7 cellular contexts compared by ENCODE assay signal in the genomic region with DNA sequence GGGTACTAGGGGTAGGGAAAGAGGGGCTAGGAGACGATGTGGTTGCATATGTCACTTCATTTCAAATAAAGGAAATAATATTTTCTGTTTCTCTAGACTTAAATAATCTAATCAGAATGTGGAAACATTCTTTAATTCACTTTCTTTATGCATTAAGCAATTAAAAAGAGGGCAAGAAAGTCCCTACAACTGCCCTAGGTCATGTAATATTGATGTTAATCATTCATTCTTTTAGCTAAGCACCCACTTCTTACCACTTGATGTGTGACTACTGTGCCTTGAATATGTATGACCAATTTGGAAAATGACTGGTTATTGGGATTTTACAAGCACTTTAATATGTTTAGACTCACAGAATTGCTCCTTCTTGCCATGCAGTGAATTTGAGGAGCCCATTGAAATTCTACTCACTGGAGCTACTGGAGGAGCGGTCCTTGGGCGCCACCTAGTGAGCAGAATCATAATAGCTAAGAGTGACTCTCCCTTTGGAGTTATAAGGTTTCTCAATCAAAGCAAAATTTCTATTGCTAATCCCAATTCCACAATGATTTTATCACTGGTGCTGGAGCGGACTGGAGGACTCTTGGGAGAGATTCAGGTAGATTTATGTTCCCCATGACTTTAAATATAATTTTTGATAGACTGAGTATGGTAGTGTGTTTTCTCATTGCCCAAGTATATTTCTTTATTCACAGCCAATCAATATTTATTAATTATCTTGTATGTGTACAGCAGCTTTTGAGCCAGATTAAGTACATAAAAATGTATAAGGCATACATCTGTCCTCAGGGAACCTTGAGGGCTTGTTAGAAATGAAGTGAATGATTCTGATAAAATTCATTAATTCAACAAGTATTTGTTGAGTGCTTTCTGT.
DNase-seq lines count a peak whose midpoint lies in the region; ATAC-seq, FAIRE-seq and TF ChIP-seq lines count a peak whose summit lies in the region.

No MANE protein-coding gene starts in this region.

- H3K79me2 ChIP-seq in hepatocyte, result no peaks in the 10 kb centered on the region

- peaks cover 24% of the 10 kb centered on the region for H3K27me3 Mint-ChIP-seq in T-helper 17 cell

- 26% methylated on average over 4 of the region's 4 CpGs for WGBS in hepatocyte (ENCODE audit: low lambda C conversion rate, missing lambda C conversion rate)
- WGBS in small intestine, 3 donors, result 23 to 25% (median 24%) methylated on average over 4 of the region's 4 CpGs

- no peaks in the 10 kb centered on the region for H3K36me3 Mint-ChIP-seq in T-helper 17 cell (ENCODE audit: low read depth)

- no peak overlapping the region for H2AFZ ChIP-seq in hepatocyte

- DNase-seq in NCI-H1092 (lab: John Stamatoyannopoulos, UW), result peak; percentile 29
- DNase-seq in T-helper 17 cell, result peak; percentile 37 to 62 (median 38)
- peak in 46 of 56 donors; percentile 2 to 87 (median 34) for DNase-seq in amygdala (lab: John Stamatoyannopoulos, UW)
- DNase-seq in hepatocyte (ENCODE audit: low spot score), result peak; percentile 84
- peak; percentile 63 for DNase-seq in small intestine

- H3K4me3 Mint-ChIP-seq in T-helper 17 cell, result no peak overlapping the region

- no peaks in the 10 kb centered on the region for H3K36me3 ChIP-seq in hepatocyte (replicated peaks; ENCODE audit: insufficient read depth, low read depth)
- no peaks in the 10 kb centered on the region for H3K36me3 ChIP-seq in small intestine (ENCODE audit: control insufficient read depth in 2 of 2, insufficient read depth in 2 of 2, low read length in 2 of 2)

- H3K9me3 ChIP-seq in T-helper 17 cell (ENCODE audit: control insufficient read depth, low read length, poor library complexity, severe bottlenecking) (no peaks in the 10 kb centered on the region), hepatocyte (ENCODE audit: low read depth) (no peaks in the 10 kb centered on the region), small intestine (ENCODE audit: control insufficient read depth, low read depth) (no peaks in the 10 kb centered on the region)

- no peak for FAIRE-seq in small intestine (lab: Jason Lieb, UNC)

- peak; percentile 96 for ATAC-seq in GM18498 (IDR thresholded peaks at IDR 0.05; ENCODE audit: unreplicated experiment)
- peak; percentile 95 for ATAC-seq in HG02623 (IDR thresholded peaks at IDR 0.05; ENCODE audit: unreplicated experiment)
- peak; percentile 75 for ATAC-seq in T-helper 17 cell

- no peak overlapping the region for H3K4me2 ChIP-seq in hepatocyte

- TF ChIP-seq CTCF in hepatocyte (IDR thresholded peaks at IDR 0.05; ENCODE audit: poor library complexity), result peak; percentile 89

- no peaks in the 10 kb centered on the region for H3K9me2 ChIP-seq in hepatocyte (replicated peaks; ENCODE audit: insufficient read depth)

- no peaks in the 10 kb centered on the region for H3K27me3 ChIP-seq in hepatocyte
- no peaks in the 10 kb centered on the region for H3K27me3 ChIP-seq in small intestine (ENCODE audit: control insufficient read depth in 2 of 2, insufficient read depth in 2 of 2, low read length in 2 of 2)

- H3K27ac ChIP-seq in hepatocyte, result no peak overlapping the region
- no peak overlapping the region for H3K27ac ChIP-seq in small intestine (ENCODE audit: low read depth in 1 of 2, low read length in 1 of 2)

- H4K20me1 ChIP-seq in hepatocyte (ENCODE audit: insufficient read depth, poor library complexity, severe bottlenecking), result no peaks in the 10 kb centered on the region

- H3K4me3 ChIP-seq in hepatocyte (no peak overlapping the region), small intestine (ENCODE audit: low read depth in 1 of 2, low read length in 2 of 2) (no peak overlapping the region)

- H3K4me1 Mint-ChIP-seq in T-helper 17 cell, result peaks cover 5% of the 10 kb centered on the region

- H3K27ac Mint-ChIP-seq in T-helper 17 cell, result no peak overlapping the region

- H3K4me1 ChIP-seq in hepatocyte (ENCODE audit: insufficient read depth) (no peaks in the 10 kb centered on the region), small intestine (ENCODE audit: control insufficient read depth in 2 of 2, insufficient read depth in 1 of 2, low read depth in 1 of 2, low read length in 1 of 2) (no peaks in the 10 kb centered on the region)

Comparison
In these comparisons a context has a peak if more than half of its experiments do, and no peak if none do; other contexts are left out.
1. DNase-seq: peak in every context shown above with its lines; median percentile 84 in hepatocyte; 63 in small intestine; 38 in T-helper 17 cell; 34 in amygdala; 29 in NCI-H1092.